Comparison of ENCODE assay signal across 2 cellular contexts in genomic region chr15:41487376-41487775, GRCh38.
TF ChIP-seq lines count a peak whose summit lies in the region.

No MANE protein-coding gene starts in this region.

TF ChIP-seq in liver, 16 proteins besides CTCF, POLR2A, EP300 and RAD21:
- TF ChIP-seq MAX (IDR thresholded peaks at IDR 0.05) (no peak), NR2F2 (IDR thresholded peaks at IDR 0.05) (peak; percentile 28)
TF ChIP-seq in liver: peak in this region for 1.

TF ChIP-seq in HepG2, 621 proteins besides CTCF, POLR2A, EP300 and RAD21:
- TF ChIP-seq ZNF607 (CRISPR knock-in tag; IDR thresholded peaks at IDR 0.05; ENCODE audit: borderline replicate concordance) (no peak), KLF15 (CRISPR knock-in tag; IDR thresholded peaks at IDR 0.05; ENCODE audit: borderline replicate concordance) (no peak), TOE1 (CRISPR knock-in tag; IDR thresholded peaks at IDR 0.05) (no peak), RBM22 (optimal IDR thresholded peaks at IDR 0.05; ENCODE audit: low read length) (no peak), JUNB (CRISPR knock-in tag; IDR thresholded peaks at IDR 0.05; ENCODE audit: borderline replicate concordance) (no peak), NR1H2 (CRISPR knock-in tag; IDR thresholded peaks at IDR 0.05; ENCODE audit: borderline replicate concordance, low read depth) (no peak), ZNF430 (CRISPR knock-in tag; IDR thresholded peaks at IDR 0.05) (no peak), ZNF512 (CRISPR knock-in tag; IDR thresholded peaks at IDR 0.05) (no peak), ZSCAN31 (CRISPR knock-in tag; IDR thresholded peaks at IDR 0.05; ENCODE audit: low read depth) (no peak), EHMT2 (IDR thresholded peaks at IDR 0.05; ENCODE audit: borderline replicate concordance, low read depth, low read length) (no peak), ISL2 (CRISPR knock-in tag; IDR thresholded peaks at IDR 0.05) (no peak), REXO4 (CRISPR knock-in tag; IDR thresholded peaks at IDR 0.05; ENCODE audit: borderline replicate concordance) (no peak), CEBPB (IDR thresholded peaks at IDR 0.05; ENCODE audit: borderline replicate concordance, low read depth, low read length) (no peak), ZNF556 (CRISPR knock-in tag; IDR thresholded peaks at IDR 0.05; ENCODE audit: borderline replicate concordance) (no peak), SP4 (CRISPR knock-in tag; IDR thresholded peaks at IDR 0.05) (no peak), ZNF253 (CRISPR knock-in tag; IDR thresholded peaks at IDR 0.05; ENCODE audit: borderline replicate concordance) (no peak), RELA (CRISPR knock-in tag; IDR thresholded peaks at IDR 0.05) (no peak)
- TF ChIP-seq, protein P1, sequence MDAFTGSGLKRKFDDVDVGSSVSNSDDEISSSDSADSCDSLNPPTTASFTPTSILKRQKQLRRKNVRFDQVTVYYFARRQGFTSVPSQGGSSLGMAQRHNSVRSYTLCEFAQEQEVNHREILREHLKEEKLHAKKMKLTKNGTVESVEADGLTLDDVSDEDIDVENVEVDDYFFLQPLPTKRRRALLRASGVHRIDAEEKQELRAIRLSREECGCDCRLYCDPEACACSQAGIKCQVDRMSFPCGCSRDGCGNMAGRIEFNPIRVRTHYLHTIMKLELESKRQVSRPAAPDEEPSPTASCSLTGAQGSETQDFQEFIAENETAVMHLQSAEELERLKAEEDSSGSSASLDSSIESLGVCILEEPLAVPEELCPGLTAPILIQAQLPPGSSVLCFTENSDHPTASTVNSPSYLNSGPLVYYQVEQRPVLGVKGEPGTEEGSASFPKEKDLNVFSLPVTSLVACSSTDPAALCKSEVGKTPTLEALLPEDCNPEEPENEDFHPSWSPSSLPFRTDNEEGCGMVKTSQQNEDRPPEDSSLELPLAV (CRISPR knock-in tag; conservative IDR thresholded peaks at IDR 0.05; ENCODE audit: low read depth): no peak
- TF ChIP-seq, protein P2, sequence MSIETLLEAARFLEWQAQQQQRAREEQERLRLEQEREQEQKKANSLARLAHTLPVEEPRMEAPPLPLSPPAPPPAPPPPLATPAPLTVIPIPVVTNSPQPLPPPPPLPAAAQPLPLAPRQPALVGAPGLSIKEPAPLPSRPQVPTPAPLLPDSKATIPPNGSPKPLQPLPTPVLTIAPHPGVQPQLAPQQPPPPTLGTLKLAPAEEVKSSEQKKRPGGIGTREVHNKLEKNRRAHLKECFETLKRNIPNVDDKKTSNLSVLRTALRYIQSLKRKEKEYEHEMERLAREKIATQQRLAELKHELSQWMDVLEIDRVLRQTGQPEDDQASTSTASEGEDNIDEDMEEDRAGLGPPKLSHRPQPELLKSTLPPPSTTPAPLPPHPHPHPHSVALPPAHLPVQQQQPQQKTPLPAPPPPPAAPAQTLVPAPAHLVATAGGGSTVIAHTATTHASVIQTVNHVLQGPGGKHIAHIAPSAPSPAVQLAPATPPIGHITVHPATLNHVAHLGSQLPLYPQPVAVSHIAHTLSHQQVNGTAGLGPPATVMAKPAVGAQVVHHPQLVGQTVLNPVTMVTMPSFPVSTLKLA (IDR thresholded peaks at IDR 0.05): no peak
- TF ChIP-seq, protein P3, sequence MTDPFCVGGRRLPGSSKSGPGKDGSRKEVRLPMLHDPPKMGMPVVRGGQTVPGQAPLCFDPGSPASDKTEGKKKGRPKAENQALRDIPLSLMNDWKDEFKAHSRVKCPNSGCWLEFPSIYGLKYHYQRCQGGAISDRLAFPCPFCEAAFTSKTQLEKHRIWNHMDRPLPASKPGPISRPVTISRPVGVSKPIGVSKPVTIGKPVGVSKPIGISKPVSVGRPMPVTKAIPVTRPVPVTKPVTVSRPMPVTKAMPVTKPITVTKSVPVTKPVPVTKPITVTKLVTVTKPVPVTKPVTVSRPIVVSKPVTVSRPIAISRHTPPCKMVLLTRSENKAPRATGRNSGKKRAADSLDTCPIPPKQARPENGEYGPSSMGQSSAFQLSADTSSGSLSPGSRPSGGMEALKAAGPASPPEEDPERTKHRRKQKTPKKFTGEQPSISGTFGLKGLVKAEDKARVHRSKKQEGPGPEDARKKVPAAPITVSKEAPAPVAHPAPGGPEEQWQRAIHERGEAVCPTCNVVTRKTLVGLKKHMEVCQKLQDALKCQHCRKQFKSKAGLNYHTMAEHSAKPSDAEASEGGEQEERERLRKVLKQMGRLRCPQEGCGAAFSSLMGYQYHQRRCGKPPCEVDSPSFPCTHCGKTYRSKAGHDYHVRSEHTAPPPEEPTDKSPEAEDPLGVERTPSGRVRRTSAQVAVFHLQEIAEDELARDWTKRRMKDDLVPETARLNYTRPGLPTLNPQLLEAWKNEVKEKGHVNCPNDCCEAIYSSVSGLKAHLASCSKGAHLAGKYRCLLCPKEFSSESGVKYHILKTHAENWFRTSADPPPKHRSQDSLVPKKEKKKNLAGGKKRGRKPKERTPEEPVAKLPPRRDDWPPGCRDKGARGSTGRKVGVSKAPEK (CRISPR knock-in tag; IDR thresholded peaks at IDR 0.05; ENCODE audit: borderline replicate concordance): no peak
